In the genomic region with DNA sequence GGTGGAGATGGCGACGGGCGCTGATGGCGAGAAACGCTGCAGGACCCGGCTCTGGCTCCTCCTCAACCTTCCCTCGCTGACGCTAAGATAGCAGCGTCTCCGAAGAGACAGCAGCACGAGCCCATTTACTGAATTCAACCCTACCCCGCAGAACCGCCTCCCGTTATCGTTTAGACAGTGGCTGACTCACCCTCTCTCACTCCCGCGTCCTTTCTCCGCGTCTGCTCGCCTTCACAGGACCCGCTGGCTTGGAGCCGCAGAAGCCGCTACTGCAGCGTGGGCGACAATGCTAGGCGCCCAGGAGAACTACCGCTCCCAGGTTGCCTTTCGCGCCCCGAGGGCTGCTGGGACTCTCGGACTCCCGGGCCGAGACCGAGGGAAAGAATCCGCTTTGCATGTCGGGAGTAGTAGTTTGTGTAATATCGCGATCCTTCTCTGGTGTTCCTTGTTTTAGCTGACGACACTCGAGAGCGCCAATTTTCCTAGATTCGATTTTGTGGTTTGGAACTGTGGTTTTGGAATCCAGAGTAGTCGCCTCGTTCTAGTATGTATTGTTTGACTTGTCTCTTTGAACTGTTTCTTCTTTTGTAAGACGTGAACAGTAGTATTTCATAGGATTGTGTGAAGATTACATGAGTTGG, we compare ENCODE assay signal across 8 cellular contexts. TPM values are rescaled to one million over a fixed set of nuclear protein-coding genes. Genes with fewer than 3 reads are reported as not detected.
DNase-seq lines count a peak whose midpoint lies in the region; ATAC-seq, FAIRE-seq and TF ChIP-seq lines count a peak whose summit lies in the region.

A gene with protein sequence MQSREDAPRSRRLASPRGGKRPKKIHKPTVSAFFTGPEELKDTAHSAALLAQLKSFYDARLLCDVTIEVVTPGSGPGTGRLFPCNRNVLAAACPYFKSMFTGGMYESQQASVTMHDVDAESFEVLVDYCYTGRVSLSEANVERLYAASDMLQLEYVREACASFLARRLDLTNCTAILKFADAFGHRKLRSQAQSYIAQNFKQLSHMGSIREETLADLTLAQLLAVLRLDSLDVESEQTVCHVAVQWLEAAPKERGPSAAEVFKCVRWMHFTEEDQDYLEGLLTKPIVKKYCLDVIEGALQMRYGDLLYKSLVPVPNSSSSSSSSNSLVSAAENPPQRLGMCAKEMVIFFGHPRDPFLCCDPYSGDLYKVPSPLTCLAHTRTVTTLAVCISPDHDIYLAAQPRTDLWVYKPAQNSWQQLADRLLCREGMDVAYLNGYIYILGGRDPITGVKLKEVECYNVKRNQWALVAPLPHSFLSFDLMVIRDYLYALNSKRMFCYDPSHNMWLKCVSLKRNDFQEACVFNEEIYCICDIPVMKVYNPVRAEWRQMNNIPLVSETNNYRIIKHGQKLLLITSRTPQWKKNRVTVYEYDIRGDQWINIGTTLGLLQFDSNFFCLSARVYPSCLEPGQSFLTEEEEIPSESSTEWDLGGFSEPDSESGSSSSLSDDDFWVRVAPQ (minus strand): TSS at position 291 of the 641 bp plus-strand sequence. CDS start 291 bp downstream, outside the sequence.

- peak; percentile 99 for FAIRE-seq in GM18507 (lab: Jason Lieb, UNC)
- FAIRE-seq in astrocyte (lab: Jason Lieb, UNC): peak; percentile 68
- FAIRE-seq in urothelium cell line (lab: Jason Lieb, UNC): no peak

- peak within 1 kb of the TSS; percentile 89 for H3K4me2 ChIP-seq in astrocyte (ENCODE audit: low read length)

- H3K9me3 Mint-ChIP-seq in astrocyte (ENCODE audit: unreplicated experiment): peaks cover 1% of the 10 kb centered on the region

- TF ChIP-seq CTCF in astrocyte (IDR thresholded peaks at IDR 0.05; ENCODE audit: insufficient read depth, low read depth, low read length) (no peak), psoas muscle (IDR thresholded peaks at IDR 0.05) (no peak)

- H3K36me3 Mint-ChIP-seq in astrocyte (ENCODE audit: low read depth, unreplicated experiment): peaks cover 8% of the 10 kb centered on the region

- no peaks in the 10 kb centered on the region for H3K27me3 Mint-ChIP-seq in astrocyte (ENCODE audit: low read depth, unreplicated experiment)

- H3K27ac ChIP-seq in astrocyte (ENCODE audit: low read depth, low read length): peak within 1 kb of the TSS; percentile 86
- peak within 1 kb of the TSS; percentile 85 for H3K27ac ChIP-seq in right cardiac atrium (ENCODE audit: low read length)
- H3K27ac ChIP-seq in psoas muscle: peak within 1 kb of the TSS; percentile 90

- H3K9me3 ChIP-seq in astrocyte (ENCODE audit: insufficient read depth, low read depth, low read length): no peaks in the 10 kb centered on the region
- H3K9me3 ChIP-seq in right cardiac atrium (ENCODE audit: control insufficient read depth, low read length): no peaks in the 10 kb centered on the region
- H3K9me3 ChIP-seq in psoas muscle: no peaks in the 10 kb centered on the region

- H2AFZ ChIP-seq in astrocyte (ENCODE audit: low read depth, low read length): peak within 1 kb of the TSS; percentile 90

- H4K20me1 ChIP-seq in astrocyte (ENCODE audit: insufficient read depth, low read length): peaks cover 3% of the 10 kb centered on the region

- H3K9ac ChIP-seq in astrocyte (ENCODE audit: low read length): peak within 1 kb of the TSS; percentile 82

- peak within 1 kb of the TSS; percentile 95 for H3K27ac Mint-ChIP-seq in astrocyte (ENCODE audit: unreplicated experiment)

- H3K79me2 ChIP-seq in astrocyte (ENCODE audit: insufficient read depth, low read length): peaks cover 32% of the 10 kb centered on the region

- intact Hi-C loops in right cardiac atrium (cut with DNase I): loop anchor here (5.0 to 10.0 kb wide), 2 partner anchors 60 to 62 kb away; partner anchors contain the start of gene KBTBD7 (in 4 of the 4)
- intact Hi-C loops in psoas muscle (cut with DNase I): loop anchor here (1.0 to 10.0 kb wide), 4 partner anchors 62 to 70 kb away; partner anchors contain the start of genes WBP4 (in 2 of the 2) and KBTBD7 (in 1 of the 2)

- H3K4me1 ChIP-seq in astrocyte (ENCODE audit: insufficient read depth, low read length) (peaks cover 11% of the 10 kb centered on the region), right cardiac atrium (ENCODE audit: control insufficient read depth, insufficient read depth, low read length) (peaks cover 9% of the 10 kb centered on the region), psoas muscle (peaks cover 30% of the 10 kb centered on the region)

- ATAC-seq in HG02973 (IDR thresholded peaks at IDR 0.05; ENCODE audit: unreplicated experiment) (peak; percentile 94), right cardiac atrium (peak; percentile 99), psoas muscle (peak; percentile 98 to 99 (median 98))

- H3K36me3 ChIP-seq in astrocyte (ENCODE audit: insufficient read depth, low read length): no peaks in the 10 kb centered on the region
- H3K36me3 ChIP-seq in psoas muscle (ENCODE audit: insufficient read depth in 1 of 2, low read depth in 1 of 2): peaks cover 0 to 4% of the 10 kb centered on the region in 2 donors

- under 1% methylated on average over 45 of the region's 45 CpGs for WGBS in right cardiac atrium
- 0% methylated on average over 43 to 45 of the region's 45 CpGs for WGBS in psoas muscle, 3 donors

- peaks cover 26% of the 10 kb centered on the region for H3K4me1 Mint-ChIP-seq in astrocyte (ENCODE audit: low read depth, unreplicated experiment)

- peak within 1 kb of the TSS; percentile 95 for H3K4me3 Mint-ChIP-seq in astrocyte (ENCODE audit: unreplicated experiment)

- DNase-seq in GM18507 (ENCODE audit: extremely low spot score, insufficient read length, low read depth): peak; percentile 81
- peak; percentile 97 to 99 for DNase-seq in NCI-H1930 (lab: John Stamatoyannopoulos, UW)
- DNase-seq in T-helper 22 cell (ENCODE audit: low read depth): peak; percentile 89
- peak; percentile 99 for DNase-seq in astrocyte (ENCODE audit: low read depth)
- DNase-seq in right cardiac atrium: peak; percentile 97 to 98 (median 98)
- peak; percentile 98 for DNase-seq in psoas muscle
- peak; percentile 89 for DNase-seq in urothelium cell line (ENCODE audit: low spot score)

- H3K27me3 ChIP-seq in astrocyte (ENCODE audit: insufficient read depth, low read length) (no peaks in the 10 kb centered on the region), right cardiac atrium (ENCODE audit: control insufficient read depth, insufficient read depth) (no peaks in the 10 kb centered on the region), psoas muscle (ENCODE audit: insufficient read depth in 3 of 3, low read length in 2 of 3) (no peaks in the 10 kb centered on the region)

- H3K4me3 ChIP-seq in astrocyte (ENCODE audit: insufficient read depth, low read depth, low read length) (peak within 1 kb of the TSS; percentile 79), right cardiac atrium (ENCODE audit: low read length) (peak within 1 kb of the TSS; percentile 67), psoas muscle (peak within 1 kb of the TSS; percentile 85)

RNA-seq across cellular contexts. Expression of the gene that starts here (rescaled TPM):
- total RNA-seq in astrocyte (8.5 and 9.6 TPM in 2 replicates), right cardiac atrium (10 to 100 TPM in 3 of 4 donors, 1 to 10 TPM in 1; 8.7 to 15.7 (median 14.2) TPM), psoas muscle (1 to 10 TPM; 2.4 to 6.0 (median 5.6) TPM)
- polyA plus RNA-seq in right cardiac atrium (6.6 TPM), psoas muscle (1 to 10 TPM; 2.0 to 7.6 (median 2.5) TPM)

Comparison
In these comparisons a context has a peak if more than half of its experiments do, and no peak if none do; other contexts are left out.
1. Peak in every context shown above with its lines: DNase-seq, ATAC-seq, H3K4me3 ChIP-seq and H3K27ac ChIP-seq.